In genomic region chr12:94710933-94711332, GRCh38 we compare ENCODE assay signal across 8 cellular contexts.
DNase-seq lines count a peak whose midpoint lies in the region; ATAC-seq and TF ChIP-seq lines count a peak whose summit lies in the region.

No MANE protein-coding gene starts in this region.

- H3K9me3 ChIP-seq in stomach: no peaks in the 10 kb centered on the region

- no peak for TF ChIP-seq EP300 in stomach (IDR thresholded peaks at IDR 0.05)

- H3K9me3 Mint-ChIP-seq in nephron progenitor cell: peaks cover 4% of the 10 kb centered on the region

- H3K4me3 ChIP-seq in HL-60 (replicated peaks; ENCODE audit: insufficient read depth, low read length): no peak overlapping the region
- no peak overlapping the region for H3K4me3 ChIP-seq in WI38 (ENCODE audit: low read depth, low read length)
- H3K4me3 ChIP-seq in stomach: no peak overlapping the region

- H3K4me3 Mint-ChIP-seq in nephron progenitor cell: no peak overlapping the region

- H3K4me1 ChIP-seq in stomach: peaks cover 0 to 15% (median 6%) of the 10 kb centered on the region in 4 donors

- H3K36me3 Mint-ChIP-seq in nephron progenitor cell (ENCODE audit: low read depth): peaks cover 6% of the 10 kb centered on the region

- peak; percentile 32 for DNase-seq in EL
- DNase-seq in HL-60 (ENCODE audit: low read depth in 1 of 2, low spot score in 1 of 2): peak in 1 of 2 experiments; percentile 27
- peak; percentile 71 for DNase-seq in iPS-NIHi7 (ENCODE audit: extremely low spot score)
- no peak for DNase-seq in SKM-1 (lab: John Stamatoyannopoulos, UW; ENCODE audit: unreplicated experiment)
- DNase-seq in nephron progenitor cell: no peak
- no peak for DNase-seq in stomach

- H3K27me3 ChIP-seq in HL-60 (ENCODE audit: insufficient read depth, poor library complexity, severe bottlenecking) (peaks cover 2% of the 10 kb centered on the region), stomach (no peaks in the 10 kb centered on the region)

- peaks cover 57% of the 10 kb centered on the region for H3K4me1 Mint-ChIP-seq in nephron progenitor cell

- TF ChIP-seq CTCF in HL-60 (IDR thresholded peaks at IDR 0.05; ENCODE audit: insufficient read depth, low read length): peak; percentile 43
- 0 out of 2 replicates have a peak, but pooled peaks have one; percentile 20 for TF ChIP-seq CTCF in WI38 (IDR thresholded peaks at IDR 0.05; ENCODE audit: low read depth, low read length)
- no peak for TF ChIP-seq CTCF in nephron progenitor cell (IDR thresholded peaks at IDR 0.05)
- no peak for TF ChIP-seq CTCF in stomach (IDR thresholded peaks at IDR 0.05)

- H3K27ac ChIP-seq in HL-60 (replicated peaks) (no peak overlapping the region), stomach (no peak overlapping the region)

- H3K36me3 ChIP-seq in stomach: no peaks in the 10 kb centered on the region

- H3K27ac Mint-ChIP-seq in nephron progenitor cell: no peak overlapping the region

- intact Hi-C loops in stomach (cut with DNase I; ENCODE audit: low total_unique reads): no loop called here

- TF ChIP-seq POLR2A in stomach (IDR thresholded peaks at IDR 0.05): no peak

- 65 to 76% (median 73%) methylated on average over 3 of the region's 3 CpGs for WGBS in stomach, 5 donors

- ATAC-seq in HG03135 (IDR thresholded peaks at IDR 0.05; ENCODE audit: unreplicated experiment): no peak

- no peaks in the 10 kb centered on the region for H3K27me3 Mint-ChIP-seq in nephron progenitor cell (ENCODE audit: low read depth, poor library complexity)

Comparison
In these comparisons a context has a peak if more than half of its experiments do, and no peak if none do; other contexts are left out.
1. DNase-seq: peak in EL (single experiment) and iPS-NIHi7 (single experiment); none in SKM-1 (single experiment), nephron progenitor cell (single experiment) and stomach (single experiment).
2. CTCF ChIP-seq: peak in HL-60 (single experiment) and WI38 (single experiment); none in nephron progenitor cell (single experiment) and stomach (0 of 7).